In genomic region chr3:141115752-141116541, GRCh38 we compare ENCODE assay signal across 17 cellular contexts.
DNase-seq lines count a peak whose midpoint lies in the region; ATAC-seq and TF ChIP-seq lines count a peak whose summit lies in the region.
"Had no signal": no experiment of that assay in that cellular context is flagged by ENCODE, and none has a peak within 500 bp of the region (broad histone marks: within the 10 kb centered on the region; RNA-seq: fewer than 3 reads in every experiment).

No MANE protein-coding gene starts in this region.

- H4K91ac ChIP-seq in trophoblast cell (ENCODE audit: low read depth, low read length) = no peak overlapping the region

- no peak overlapping the region for H2BK5ac ChIP-seq in trophoblast cell (ENCODE audit: low read depth, low read length, poor library complexity)

- no peak overlapping the region for H3K27ac Mint-ChIP-seq in osteocyte (ENCODE audit: unreplicated experiment)
- H3K27ac Mint-ChIP-seq in glutamatergic neuron (ENCODE audit: unreplicated experiment) = no peak overlapping the region

- no peaks in the 10 kb centered on the region for H3K9me3 ChIP-seq in ascending aorta
- H3K9me3 ChIP-seq in left ventricle myocardium inferior (replicated peaks) = peaks cover 16% of the 10 kb centered on the region
- H3K9me3 ChIP-seq in tibial nerve = peaks cover 0 to 12% (median 2%) of the 10 kb centered on the region in 4 donors
- H3K9me3 ChIP-seq in trophoblast cell (ENCODE audit: insufficient read depth, low read depth, low read length) = no peaks in the 10 kb centered on the region

- no peak for TF ChIP-seq CTCF in ascending aorta (IDR thresholded peaks at IDR 0.05)
- TF ChIP-seq CTCF in left ventricle myocardium inferior (IDR thresholded peaks at IDR 0.05; ENCODE audit: borderline replicate concordance) = no peak
- no peak for TF ChIP-seq CTCF in osteocyte (IDR thresholded peaks at IDR 0.05)
- no peak for TF ChIP-seq CTCF in tibial nerve (IDR thresholded peaks at IDR 0.05)
- no peak for TF ChIP-seq CTCF in glutamatergic neuron (IDR thresholded peaks at IDR 0.05; ENCODE audit: partially characterized antibody, unreplicated experiment)

- intact Hi-C loops in ascending aorta (cut with DNase I) = no loop called here
- intact Hi-C loops in left ventricle myocardium inferior (cut with micrococcal nuclease) = no loop called here

- no peak overlapping the region for H3K18ac ChIP-seq in trophoblast cell (ENCODE audit: low read length)

- no peak overlapping the region for H4K12ac ChIP-seq in trophoblast cell (ENCODE audit: low read depth, low read length)

- no peak overlapping the region for H3K4ac ChIP-seq in trophoblast cell (ENCODE audit: low read depth, low read length)

- H3K4me1 Mint-ChIP-seq in osteocyte (ENCODE audit: unreplicated experiment) = peaks cover 25% of the 10 kb centered on the region
- peaks cover 23% of the 10 kb centered on the region for H3K4me1 Mint-ChIP-seq in glutamatergic neuron (ENCODE audit: low read depth, unreplicated experiment)

- H3K27me3 Mint-ChIP-seq in osteocyte (ENCODE audit: unreplicated experiment) = peaks cover 6% of the 10 kb centered on the region
- peaks cover 3% of the 10 kb centered on the region for H3K27me3 Mint-ChIP-seq in glutamatergic neuron (ENCODE audit: unreplicated experiment)

- H3K9me3 Mint-ChIP-seq in osteocyte (ENCODE audit: unreplicated experiment) = no peaks in the 10 kb centered on the region
- H3K9me3 Mint-ChIP-seq in glutamatergic neuron (ENCODE audit: unreplicated experiment) = peaks cover 15% of the 10 kb centered on the region
- H3K9me3 Mint-ChIP-seq: activated T-cell treated with anti-CD3 and anti-CD28 coated beads, Interleukin-2, amount 50 U/mL, for 4 hours had no signal

- no peak overlapping the region for H3K9ac ChIP-seq in trophoblast cell (ENCODE audit: low read length)
- H3K9ac ChIP-seq: KMS-11 had no signal

- no peak overlapping the region for H3K4me3 Mint-ChIP-seq in osteocyte (ENCODE audit: unreplicated experiment)
- H3K4me3 Mint-ChIP-seq in glutamatergic neuron (ENCODE audit: unreplicated experiment) = no peak overlapping the region
- H3K4me3 Mint-ChIP-seq: activated T-cell treated with anti-CD3 and anti-CD28 coated beads, Interleukin-2, amount 50 U/mL, for 4 hours had no signal

- no peak overlapping the region for H3K4me3 ChIP-seq in ascending aorta
- H3K4me3 ChIP-seq in left ventricle myocardium inferior = no peak overlapping the region
- no peak overlapping the region for H3K4me3 ChIP-seq in tibial nerve
- H3K4me3 ChIP-seq in trophoblast cell (ENCODE audit: low read depth, low read length) = no peak overlapping the region

- no peak overlapping the region for H2BK120ac ChIP-seq in trophoblast cell (ENCODE audit: insufficient read depth, low read length, poor library complexity)

- no peak overlapping the region for H3K14ac ChIP-seq in trophoblast cell (ENCODE audit: low read length)

- no peak overlapping the region for H2AFZ ChIP-seq in trophoblast cell (ENCODE audit: insufficient read depth, low read length, poor library complexity)

- DNase-seq in ascending aorta (ENCODE audit: low spot score in 2 of 2) (no peak), left ventricle myocardium inferior (no peak), osteocyte (ENCODE audit: extremely low spot score, unreplicated experiment) (peak; percentile 74), tibial nerve (ENCODE audit: low spot score in 2 of 2) (peak in 1 of 2 donors; percentile 49), activated gamma-delta T cell treated with Interleukin-2 at 50 U/mL for 16 hours (no peak), glutamatergic neuron (no peak), trophoblast cell (no peak)
- DNase-seq: activated CD4-positive, alpha-beta T cell treated with anti-CD3 and anti-CD28 coated beads, Interleukin-2, amount 50 U/mL, for 1 hour; activated T-cell treated with anti-CD3 and anti-CD28 coated beads, Interleukin-2, amount 50 U/mL, for 4 hours; amygdala; NCI-H1694; NCI-H69; stimulated activated CD8-positive, alpha-beta memory T cell treated with anti-CD3 and anti-CD28 coated beads, Interleukin-4, amount 100 ng/mL, for 48 hours; T-helper 2 cell had no signal

- H3K4me1 ChIP-seq in ascending aorta (peaks cover 8 to 15% of the 10 kb centered on the region in 2 donors), left ventricle myocardium inferior (peaks cover 19% of the 10 kb centered on the region), tibial nerve (peaks cover 0 to 23% (median 2%) of the 10 kb centered on the region in 4 donors), trophoblast cell (ENCODE audit: control insufficient read depth in 1 of 2, insufficient read depth in 2 of 2, low read length in 2 of 2) (no peaks in the 10 kb centered on the region)

- no peak overlapping the region for H3K23ac ChIP-seq in trophoblast cell (ENCODE audit: low read length)

- H3K27ac ChIP-seq in ascending aorta (peak overlapping the region; percentile 42 to 69), left ventricle myocardium inferior (replicated peaks) (peak overlapping the region; percentile 66), tibial nerve (peak overlapping the region in 3 of 4 donors; percentile 21 to 81 (median 60)), trophoblast cell (ENCODE audit: low read depth, low read length) (no peak overlapping the region)
- H3K27ac ChIP-seq: C4-2B, KMS-11 had no signal

- TF ChIP-seq EP300 in tibial nerve (IDR thresholded peaks at IDR 0.05) = peak; percentile 67 to 83

- ATAC-seq in GM21423 (IDR thresholded peaks at IDR 0.05; ENCODE audit: unreplicated experiment) = no peak
- ATAC-seq: activated T-cell treated with anti-CD3 and anti-CD28 coated beads, Interleukin-2, amount 50 U/mL, for 4 hours had no signal

- no peak overlapping the region for H4K8ac ChIP-seq in trophoblast cell (ENCODE audit: low read depth, low read length)

- H3K27me3 ChIP-seq in ascending aorta (no peaks in the 10 kb centered on the region), left ventricle myocardium inferior (ENCODE audit: low read depth) (no peaks in the 10 kb centered on the region), tibial nerve (no peaks in the 10 kb centered on the region), trophoblast cell (ENCODE audit: insufficient read depth, low read length) (no peaks in the 10 kb centered on the region)

- WGBS in tibial nerve, 2 donors = 21 to 43% methylated on average over 3 of the region's 3 CpGs
- WGBS in trophoblast cell (ENCODE audit: extremely low coverage, insufficient coverage, insufficient read length) = no CpG with 5 or more reads among the region's 3 CpGs

- H3K36me3 ChIP-seq in ascending aorta (no peaks in the 10 kb centered on the region), left ventricle myocardium inferior (no peaks in the 10 kb centered on the region), tibial nerve (no peaks in the 10 kb centered on the region), trophoblast cell (ENCODE audit: control insufficient read depth in 1 of 2, insufficient read depth in 2 of 2, low read length in 2 of 2) (no peaks in the 10 kb centered on the region)

- H3K36me3 Mint-ChIP-seq in osteocyte (ENCODE audit: unreplicated experiment) (no peaks in the 10 kb centered on the region), glutamatergic neuron (ENCODE audit: unreplicated experiment) (peaks cover 3% of the 10 kb centered on the region)

- H2AK5ac ChIP-seq in trophoblast cell (ENCODE audit: low read length) = no peak overlapping the region

- no peak overlapping the region for H2BK12ac ChIP-seq in trophoblast cell (ENCODE audit: low read length)

- no peak overlapping the region for H3K4me2 ChIP-seq in trophoblast cell (ENCODE audit: low read length)
- H3K4me2 ChIP-seq: KMS-11 had no signal

- no peak for TF ChIP-seq POLR2A in tibial nerve (IDR thresholded peaks at IDR 0.05)

- no peaks in the 10 kb centered on the region for H3K79me2 ChIP-seq in trophoblast cell (ENCODE audit: control insufficient read depth, insufficient read depth, low read length, poor library complexity)

- no peaks in the 10 kb centered on the region for H3K79me1 ChIP-seq in trophoblast cell (ENCODE audit: low read length)
